In genomic region chr7:47572101-47572460, GRCh38 we compare ENCODE assay signal across 1 cellular context.
TF ChIP-seq lines count a peak whose summit lies in the region.

No MANE protein-coding gene starts in this region.

TF ChIP-seq in HCT116, 20 proteins besides CTCF, POLR2A, EP300 and RAD21 (continued from another document):
- TF ChIP-seq ZBTB33 (IDR thresholded peaks at IDR 0.05; ENCODE audit: extremely low read depth, insufficient replicate concordance, low read length) (no peak), JUND (IDR thresholded peaks at IDR 0.05) (no peak), ZNF274 (IDR thresholded peaks at IDR 0.05; ENCODE audit: low read depth, low read length) (no peak), SP1 (IDR thresholded peaks at IDR 0.05; ENCODE audit: low read depth) (no peak), ZFX (IDR thresholded peaks at IDR 0.05) (no peak), TCF7L2 (IDR thresholded peaks at IDR 0.05; ENCODE audit: borderline replicate concordance, extremely low read depth, insufficient read depth, insufficient read length) (no peak), MAX (IDR thresholded peaks at IDR 0.05) (no peak), EGR1 (IDR thresholded peaks at IDR 0.05; ENCODE audit: low read depth) (no peak), ATF3 (IDR thresholded peaks at IDR 0.05) (no peak), YY1 (IDR thresholded peaks at IDR 0.05; ENCODE audit: extremely low read depth, insufficient replicate concordance, low read depth, low read length) (no peak), POLR2AphosphoS5 (IDR thresholded peaks at IDR 0.05; ENCODE audit: low read depth, low read length) (no peak), ELF1 (IDR thresholded peaks at IDR 0.05; ENCODE audit: borderline replicate concordance, low read depth) (no peak), EZH2phosphoT487 (IDR thresholded peaks at IDR 0.05; ENCODE audit: borderline replicate concordance) (no peak)
